In genomic region chr20:49188101-49188784, GRCh38 we compare ENCODE assay signal across 8 cellular contexts. TPM values are rescaled to one million over a fixed set of nuclear protein-coding genes. Genes with fewer than 3 reads are reported as not detected.
A peak's percentile ranks its signal among the peaks of the same experiment; 100 is the strongest.
DNase-seq lines count a peak whose midpoint lies in the region; ATAC-seq and TF ChIP-seq lines count a peak whose summit lies in the region.

A gene with protein sequence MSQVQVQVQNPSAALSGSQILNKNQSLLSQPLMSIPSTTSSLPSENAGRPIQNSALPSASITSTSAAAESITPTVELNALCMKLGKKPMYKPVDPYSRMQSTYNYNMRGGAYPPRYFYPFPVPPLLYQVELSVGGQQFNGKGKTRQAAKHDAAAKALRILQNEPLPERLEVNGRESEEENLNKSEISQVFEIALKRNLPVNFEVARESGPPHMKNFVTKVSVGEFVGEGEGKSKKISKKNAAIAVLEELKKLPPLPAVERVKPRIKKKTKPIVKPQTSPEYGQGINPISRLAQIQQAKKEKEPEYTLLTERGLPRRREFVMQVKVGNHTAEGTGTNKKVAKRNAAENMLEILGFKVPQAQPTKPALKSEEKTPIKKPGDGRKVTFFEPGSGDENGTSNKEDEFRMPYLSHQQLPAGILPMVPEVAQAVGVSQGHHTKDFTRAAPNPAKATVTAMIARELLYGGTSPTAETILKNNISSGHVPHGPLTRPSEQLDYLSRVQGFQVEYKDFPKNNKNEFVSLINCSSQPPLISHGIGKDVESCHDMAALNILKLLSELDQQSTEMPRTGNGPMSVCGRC (minus strand): TSS chr20:49188334. CDS start chr20:49166201, 22,133 bp downstream.

- peak within 1 kb of the TSS; percentile 55 for H3K4me3 ChIP-seq in BJ (ENCODE audit: low read depth, low read length)
- peak within 1 kb of the TSS; percentile 64 for H3K4me3 ChIP-seq in colonic mucosa

- DNase-seq in BJ (ENCODE audit: low read depth) (peak; percentile 60), NCI-H526 treated with DMSO at 0.1 percent for 48 hours (lab: John Stamatoyannopoulos, UW) (peak; percentile 94), colonic mucosa (peak; percentile 95)
- peak; percentile 98 for DNase-seq in activated CD4-positive, alpha-beta T cell treated with anti-CD3 and anti-CD28 coated beads, Interleukin-2, amount 10 ng/mL, durations not matched to agents 24 days and 14 days
- DNase-seq in stimulated activated CD4-positive, alpha-beta T cell treated with anti-CD3 and anti-CD28 coated beads, Interleukin-1b, Interleukin-23, amount 100 ng/mL, for 24 hours (ENCODE audit: low read depth in 4 of 4, low spot score in 1 of 4): peak; percentile 81 to 92 (median 84)

- POLR2A ChIA-PET in BJ (lab: Charles Lee): interaction anchor here (0.6 kb wide), 1 partner anchor 66 kb away, joined by 4 read pairs; no protein-coding TSS in a partner anchor

- H3K9ac ChIP-seq in colonic mucosa (ENCODE audit: low read depth in 2 of 2, low read length in 2 of 2): peak within 1 kb of the TSS; percentile 91 to 97

- H3K27ac Mint-ChIP-seq in activated CD4-positive, alpha-beta T cell treated with anti-CD3 and anti-CD28 coated beads, Interleukin-2, amount 10 ng/mL, durations not matched to agents 24 days and 14 days: peak within 1 kb of the TSS; percentile 93

- intact Hi-C loops in activated CD4-positive, alpha-beta T cell treated with anti-CD3 and anti-CD28 coated beads, Interleukin-2, amount 10 ng/mL, durations not matched to agents 24 days and 14 days (cut with micrococcal nuclease): loop anchor here (1.0 to 5.0 kb wide), 2 partner anchors 56 to 142 kb away; partner anchors contain the start of gene CSE1L
- intact Hi-C loops in colonic mucosa (cut with DNase I): no loop called here

- peak within 1 kb of the TSS; percentile 93 for H3K27ac ChIP-seq in colonic mucosa
- peak within 1 kb of the TSS; percentile 75 for H3K27ac ChIP-seq in layer of hippocampus (ENCODE audit: low read depth, low read length)

- H3K27me3 Mint-ChIP-seq in activated CD4-positive, alpha-beta T cell treated with anti-CD3 and anti-CD28 coated beads, Interleukin-2, amount 10 ng/mL, durations not matched to agents 24 days and 14 days: peaks cover 3% of the 10 kb centered on the region

- peaks cover 10% of the 10 kb centered on the region for H3K4me1 ChIP-seq in colonic mucosa

- H3K4me1 Mint-ChIP-seq in activated CD4-positive, alpha-beta T cell treated with anti-CD3 and anti-CD28 coated beads, Interleukin-2, amount 10 ng/mL, durations not matched to agents 24 days and 14 days: peaks cover 34% of the 10 kb centered on the region

- H3K36me3 Mint-ChIP-seq in activated CD4-positive, alpha-beta T cell treated with anti-CD3 and anti-CD28 coated beads, Interleukin-2, amount 10 ng/mL, durations not matched to agents 24 days and 14 days (ENCODE audit: low read depth): peaks cover 22% of the 10 kb centered on the region

- ATAC-seq in GM19324 (IDR thresholded peaks at IDR 0.05; ENCODE audit: low FRiP score, unreplicated experiment) (peak; percentile 90), HG03469 (IDR thresholded peaks at IDR 0.05; ENCODE audit: unreplicated experiment) (peak; percentile 77)

- H3K36me3 ChIP-seq in BJ (ENCODE audit: control insufficient read depth, insufficient read depth, low read length) (no peaks in the 10 kb centered on the region), colonic mucosa (no peaks in the 10 kb centered on the region)

- H3K4me3 Mint-ChIP-seq in activated CD4-positive, alpha-beta T cell treated with anti-CD3 and anti-CD28 coated beads, Interleukin-2, amount 10 ng/mL, durations not matched to agents 24 days and 14 days: peak within 1 kb of the TSS; percentile 95

- H3K9me3 Mint-ChIP-seq in activated CD4-positive, alpha-beta T cell treated with anti-CD3 and anti-CD28 coated beads, Interleukin-2, amount 10 ng/mL, durations not matched to agents 24 days and 14 days: no peaks in the 10 kb centered on the region

- CTCF ChIA-PET in BJ (lab: Yijun Ruan, JAX): interaction anchor here (1.2 kb wide), 1 partner anchor 56 kb away, joined by 4 read pairs; no protein-coding TSS in a partner anchor

- H3K9me3 ChIP-seq in colonic mucosa: no peaks in the 10 kb centered on the region

- TF ChIP-seq CTCF in BJ (IDR thresholded peaks at IDR 0.05; ENCODE audit: insufficient read depth, low read depth, low read length) (no peak), colonic mucosa (IDR thresholded peaks at IDR 0.05) (no peak)

- no peaks in the 10 kb centered on the region for H3K27me3 ChIP-seq in BJ (ENCODE audit: control insufficient read depth, insufficient read depth, low read length)
- H3K27me3 ChIP-seq in colonic mucosa: no peaks in the 10 kb centered on the region
- H3K27me3 ChIP-seq in layer of hippocampus (ENCODE audit: control insufficient read depth, insufficient read depth, low read length): no peaks in the 10 kb centered on the region

RNA-seq across cellular contexts. Expression of the gene that starts here (rescaled TPM):
- polyA plus RNA-seq in BJ (2011; rRNA removed): 49.3 and 67.3 TPM in 2 replicates
- 41.7 and 41.9 TPM in 2 replicates for polyA minus RNA-seq in BJ (2011; rRNA and poly(A)+ RNA removed)
- 73.5 and 73.7 TPM in 2 replicates for total RNA-seq in activated CD4-positive, alpha-beta T cell treated with anti-CD3 and anti-CD28 coated beads, Interleukin-2, amount 10 ng/mL, durations not matched to agents 24 days and 14 days
- total RNA-seq in colonic mucosa: 100 to 1,000 TPM in 1 of 2 donors, 10 to 100 TPM in 1; 86.6 to 106 TPM

Comparison
In these comparisons a context has a peak if more than half of its experiments do, and no peak if none do; other contexts are left out.
1. Peak in every context shown above with its lines: DNase-seq, ATAC-seq, H3K4me3 ChIP-seq and H3K27ac ChIP-seq.